ENCODE assay signal across 19 cellular contexts in genomic region chr5:138482645-138483044, GRCh38. TPM values are rescaled to one million over a fixed set of nuclear protein-coding genes. Genes with fewer than 3 reads are reported as not detected.
A peak's percentile ranks its signal among the peaks of the same experiment; 100 is the strongest.
DNase-seq lines count a peak whose midpoint lies in the region; ATAC-seq, FAIRE-seq and TF ChIP-seq lines count a peak whose summit lies in the region.
"Had no signal": no experiment of that assay in that cellular context is flagged by ENCODE, and none has a peak within 500 bp of the region (broad histone marks: within the 10 kb centered on the region; RNA-seq: fewer than 3 reads in every experiment).

No MANE protein-coding gene starts in this region.

- no peaks in the 10 kb centered on the region for H3K4me1 ChIP-seq in GM23338 (ENCODE audit: insufficient read depth)
- H3K4me1 ChIP-seq in PC-3 (ENCODE audit: insufficient read depth, low read length), result no peaks in the 10 kb centered on the region
- H3K4me1 ChIP-seq in endothelial cell of umbilical vein (ENCODE audit: control insufficient read depth, extremely low read depth, insufficient read depth, low read length), result no peaks in the 10 kb centered on the region
- no peaks in the 10 kb centered on the region for H3K4me1 ChIP-seq in mesendoderm (ENCODE audit: control insufficient read depth, low read depth, low read length)

- H2BK5ac ChIP-seq in mesendoderm (ENCODE audit: low read length), result no peak overlapping the region

- H3K9me3 ChIP-seq in PC-3 (ENCODE audit: low read length) (no peaks in the 10 kb centered on the region), endothelial cell of umbilical vein (replicated peaks; ENCODE audit: control insufficient read depth, insufficient read depth, low read length) (no peaks in the 10 kb centered on the region)
- H3K9me3 ChIP-seq: SJSA1 had no signal

- dilution Hi-C loops in endothelial cell of umbilical vein (cut with MboI; ENCODE audit: extremely low pct_ligation_motif_present, low sequenced_read_pairs), result no loop called here

- no CpG with 5 or more reads among the region's 4 CpGs for WGBS in mesendoderm (ENCODE audit: extremely low coverage, insufficient coverage, low lambda C conversion rate)

- TF ChIP-seq POLR2A in endothelial cell of umbilical vein (IDR thresholded peaks at IDR 0.05; ENCODE audit: low read depth, low read length), result no peak

- CTCF ChIA-PET in PC-3 (lab: Charles Lee) (no interaction called here), endothelial cell of umbilical vein (lab: Charles Lee) (no interaction called here)

- H2BK120ac ChIP-seq in mesendoderm (ENCODE audit: low read depth, low read length), result no peak overlapping the region

- peaks cover 7% of the 10 kb centered on the region for H3K4me1 Mint-ChIP-seq in GM23338
- no peaks in the 10 kb centered on the region for H3K4me1 Mint-ChIP-seq in effector memory CD8-positive, alpha-beta T cell (ENCODE audit: low read depth in 2 of 2)

- H3K27me3 ChIP-seq in GM23338 (ENCODE audit: insufficient read depth) (no peaks in the 10 kb centered on the region), PC-3 (ENCODE audit: low read length) (no peaks in the 10 kb centered on the region), endothelial cell of umbilical vein (ENCODE audit: control insufficient read depth in 2 of 2, insufficient read depth in 2 of 2, low read length in 2 of 2) (peaks cover 2% of the 10 kb centered on the region in 2 experiments), mesendoderm (ENCODE audit: insufficient read depth, low read length, poor library complexity) (peaks cover 2% of the 10 kb centered on the region)
- H3K27me3 ChIP-seq: SJSA1 had no signal

- DNase-seq in GM23338 (ENCODE audit: low spot score) (no peak), PC-3 (no peak), endothelial cell of umbilical vein (ENCODE audit: low read depth, low spot score) (peak; percentile 0), left colon (no peak), NK-92 (lab: John Stamatoyannopoulos, UW; ENCODE audit: unreplicated experiment) (no peak), mesendoderm (no peak)
- no peak for DNase-seq in effector memory CD8-positive, alpha-beta T cell
- DNase-seq: ACHN, AML-193, DMS79 treated with DMSO at 0.1 percent for 48 hours, H9, NCI-H1417 treated with DMSO at 0.1 percent for 48 hours, NCI-H1930, NCI-H345, NCI-H526 had no signal

- H3K9ac ChIP-seq in PC-3 (ENCODE audit: low read length) (no peak overlapping the region), endothelial cell of umbilical vein (replicated peaks; ENCODE audit: extremely low read depth, insufficient read depth, low read length) (no peak overlapping the region), mesendoderm (ENCODE audit: low read length) (no peak overlapping the region)

- no peaks in the 10 kb centered on the region for H3K36me3 ChIP-seq in GM23338 (ENCODE audit: insufficient read depth)
- H3K36me3 ChIP-seq in PC-3 (ENCODE audit: low read depth, low read length), result no peaks in the 10 kb centered on the region
- H3K36me3 ChIP-seq in endothelial cell of umbilical vein (ENCODE audit: control insufficient read depth in 2 of 2, extremely low read depth in 1 of 2, insufficient read depth in 2 of 2, low read length in 2 of 2), result no peaks in the 10 kb centered on the region
- no peaks in the 10 kb centered on the region for H3K36me3 ChIP-seq in mesendoderm (ENCODE audit: control insufficient read depth, insufficient read depth, low read length)
- H3K36me3 ChIP-seq: SJSA1 had no signal

- H4K5ac ChIP-seq in mesendoderm (ENCODE audit: low read length), result no peak overlapping the region

- H3K36me3 Mint-ChIP-seq in GM23338 (ENCODE audit: low read depth), result no peaks in the 10 kb centered on the region
- peaks cover 3% of the 10 kb centered on the region for H3K36me3 Mint-ChIP-seq in effector memory CD8-positive, alpha-beta T cell (ENCODE audit: insufficient read depth)

- H2BK15ac ChIP-seq in mesendoderm (replicated peaks; ENCODE audit: low read depth), result no peak overlapping the region

- H4K20me1 ChIP-seq in GM23338 (replicated peaks; ENCODE audit: insufficient read depth), result no peaks in the 10 kb centered on the region
- no peaks in the 10 kb centered on the region for H4K20me1 ChIP-seq in PC-3 (ENCODE audit: low read length)
- no peaks in the 10 kb centered on the region for H4K20me1 ChIP-seq in endothelial cell of umbilical vein (replicated peaks; ENCODE audit: control insufficient read depth, extremely low read depth, insufficient read depth, low read length)

- ATAC-seq in GM23338 (no peak), PC-3 (peak; percentile 51; the same call in 1 of the 2 replicates), left colon (peak; percentile 29), GM18519 (IDR thresholded peaks at IDR 0.05; ENCODE audit: low FRiP score, unreplicated experiment) (no peak)
- ATAC-seq in effector memory CD8-positive, alpha-beta T cell (replicated peaks), result no peak

- 0 out of 2 replicates have a peak overlapping the region, but pooled peaks have one; percentile 43 for H2AFZ ChIP-seq in GM23338
- H2AFZ ChIP-seq in PC-3 (ENCODE audit: low read length), result no peak overlapping the region
- H2AFZ ChIP-seq in endothelial cell of umbilical vein (ENCODE audit: low read depth, low read length), result no peak overlapping the region

- no peaks in the 10 kb centered on the region for H3K79me1 ChIP-seq in mesendoderm (ENCODE audit: low read length)

- H3K4ac ChIP-seq in mesendoderm (ENCODE audit: low read depth, low read length), result no peak overlapping the region

- H3K27ac ChIP-seq in GM23338 (ENCODE audit: low read depth) (no peak overlapping the region), PC-3 (ENCODE audit: low read length) (no peak overlapping the region), endothelial cell of umbilical vein (ENCODE audit: insufficient read depth, low read depth, low read length) (no peak overlapping the region), mesendoderm (ENCODE audit: low read depth, low read length) (no peak overlapping the region)
- H3K27ac ChIP-seq: C4-2B, SJSA1 had no signal

- no peak overlapping the region for H3K27ac Mint-ChIP-seq in GM23338
- H3K27ac Mint-ChIP-seq in effector memory CD8-positive, alpha-beta T cell, result no peak overlapping the region
- H3K27ac Mint-ChIP-seq: H9 had no signal

- POLR2A ChIA-PET in PC-3 (lab: Charles Lee; ENCODE audit: unreplicated experiment), result no interaction called here
- POLR2A ChIA-PET in endothelial cell of umbilical vein (lab: Charles Lee), result no interaction called here

- H3K4me3 Mint-ChIP-seq in GM23338, result no peak overlapping the region
- H3K4me3 Mint-ChIP-seq in effector memory CD8-positive, alpha-beta T cell, result no peak overlapping the region
- H3K4me3 Mint-ChIP-seq: H9 had no signal

- no peak overlapping the region for H3K23ac ChIP-seq in mesendoderm (ENCODE audit: low read length)

- H3F3A ChIP-seq in GM23338 (replicated peaks; ENCODE audit: low read depth) (0 out of 2 replicates have a peak, but pooled peaks cover 4% of the 10 kb centered on the region), PC-3 (ENCODE audit: low read length, unreplicated experiment) (no peaks in the 10 kb centered on the region)

- H3K4me3 ChIP-seq in GM23338 (no peak overlapping the region), PC-3 (ENCODE audit: low read length) (no peak overlapping the region), endothelial cell of umbilical vein (replicated peaks in 1 of 3; ENCODE audit: insufficient read depth in 1 of 3, low read depth in 1 of 3, low read length in 3 of 3) (no peak overlapping the region), mesendoderm (ENCODE audit: low read length) (no peak overlapping the region)
- H3K4me3 ChIP-seq: SJSA1 had no signal

- intact Hi-C loops in PC-3 (cut with micrococcal nuclease) (no loop called here), endothelial cell of umbilical vein (cut with micrococcal nuclease) (no loop called here), left colon (cut with DNase I, micrococcal nuclease) (no loop called here)

- TF ChIP-seq CTCF in GM23338 (conservative IDR thresholded peaks at IDR 0.05; ENCODE audit: low read depth in 2 of 2), result no peak
- no peak for TF ChIP-seq CTCF in PC-3 (conservative IDR thresholded peaks at IDR 0.05; ENCODE audit: low read depth, low read length)
- no peak for TF ChIP-seq CTCF in endothelial cell of umbilical vein (IDR thresholded peaks at IDR 0.05; ENCODE audit: extremely low read depth in 1 of 2, insufficient read depth in 1 of 2, low read depth in 1 of 2, low read length in 2 of 2)

- H3K9me1 ChIP-seq in endothelial cell of umbilical vein (replicated peaks; ENCODE audit: control insufficient read depth, extremely low read depth, insufficient read depth, low read length), result no peaks in the 10 kb centered on the region

- peaks cover 5% of the 10 kb centered on the region for H3K27me3 Mint-ChIP-seq in GM23338 (ENCODE audit: insufficient read depth, low read depth, poor library complexity)
- peaks cover 13 to 15% of the 10 kb centered on the region in 2 donors for H3K27me3 Mint-ChIP-seq in effector memory CD8-positive, alpha-beta T cell

- H3K4me2 ChIP-seq in GM23338 (no peak overlapping the region), PC-3 (ENCODE audit: low read length) (no peak overlapping the region), endothelial cell of umbilical vein (ENCODE audit: insufficient read depth, low read length) (no peak overlapping the region), mesendoderm (ENCODE audit: low read length) (no peak overlapping the region)

- no peak overlapping the region for H3K56ac ChIP-seq in mesendoderm (ENCODE audit: low read length)

- H2AK5ac ChIP-seq in mesendoderm (ENCODE audit: low read length), result no peak overlapping the region

- H3K9me3 Mint-ChIP-seq in GM23338, result no peaks in the 10 kb centered on the region
- H3K9me3 Mint-ChIP-seq in effector memory CD8-positive, alpha-beta T cell, result no peaks in the 10 kb centered on the region
- H3K9me3 Mint-ChIP-seq: H9 had no signal

- no peak overlapping the region for H3K18ac ChIP-seq in mesendoderm (ENCODE audit: low read length)

- no peaks in the 10 kb centered on the region for H3K9me2 ChIP-seq in GM23338 (ENCODE audit: insufficient read depth)
- H3K9me2 ChIP-seq in PC-3 (replicated peaks; ENCODE audit: low read length), result no peaks in the 10 kb centered on the region

- H3K79me2 ChIP-seq in GM23338 (replicated peaks; ENCODE audit: insufficient read depth) (no peaks in the 10 kb centered on the region), PC-3 (ENCODE audit: low read length) (no peaks in the 10 kb centered on the region), endothelial cell of umbilical vein (ENCODE audit: control insufficient read depth, insufficient read depth, low read length) (no peaks in the 10 kb centered on the region), mesendoderm (ENCODE audit: control insufficient read depth, insufficient read depth, low read length) (no peaks in the 10 kb centered on the region)

- no peak overlapping the region for H4K8ac ChIP-seq in mesendoderm (ENCODE audit: low read depth, low read length)

- no TSS peak for BruUV-seq in PC-3 (replicated peaks; lab: Mats Ljungman, UMichigan)
- BruUV-seq in endothelial cell of umbilical vein (replicated peaks; lab: Mats Ljungman, UMichigan), result no TSS peak

- FAIRE-seq in endothelial cell of umbilical vein (lab: Jason Lieb, UNC), result no peak
- FAIRE-seq: D721Med had no signal

RNA-seq across cellular contexts. Expression of gene EGR1, which starts 17.4 kb away (rescaled TPM):
- total RNA-seq in GM23338 (2014; rRNA removed; shearing (Covaris generic)), result 11.5 and 13.5 TPM in 2 replicates
- polyA plus RNA-seq in GM23338 (2016; fragmentation: Nextera tagmentation; extraction: Ambion mirVana) (57.1 and 60.3 TPM in 2 replicates), endothelial cell of umbilical vein (6.5 and 7.2 TPM in 2 replicates)
- total RNA-seq in PC-3 (2014; rRNA removed) (1.5 and 1.9 TPM in 2 replicates), endothelial cell of umbilical vein (5.5 and 12.7 TPM in 2 replicates), left colon (100 to 1,000 TPM in 1 of 2 donors, 10 to 100 TPM in 1; 29.8 to 102 TPM)
- polyA plus RNA-seq in endothelial cell of umbilical vein (2011; cell fraction: cytosol; rRNA removed), result 6.2 and 12.4 TPM in 2 replicates
- polyA plus RNA-seq in endothelial cell of umbilical vein (2011; cell fraction: nucleus; rRNA removed), result 21.1 and 28.3 TPM in 2 replicates
- 10.3 and 11.0 TPM in 2 replicates for polyA plus RNA-seq in endothelial cell of umbilical vein (2012)
- polyA minus RNA-seq in endothelial cell of umbilical vein, result 6.2 and 6.7 TPM in 2 replicates
- polyA minus RNA-seq in endothelial cell of umbilical vein (2011; cell fraction: cytosol; rRNA and poly(A)+ RNA removed), result 1.0 TPM
- 8.8 and 18.4 TPM in 2 replicates for polyA minus RNA-seq in endothelial cell of umbilical vein (2011; cell fraction: nucleus; rRNA and poly(A)+ RNA removed)
- polyA plus RNA-seq in mesendoderm (2013, experiment 1 of 2), result 16.0 TPM
- polyA plus RNA-seq in mesendoderm (2013, experiment 2 of 2), result 14.8 TPM

RNA-seq across cellular contexts. Expression of gene REEP2, which starts 43.8 kb away (rescaled TPM):
- 23.0 and 29.8 TPM in 2 replicates for total RNA-seq in GM23338 (2014; rRNA removed; shearing (Covaris generic))
- 20.5 and 21.1 TPM in 2 replicates for polyA plus RNA-seq in GM23338 (2016; fragmentation: Nextera tagmentation; extraction: Ambion mirVana)
- 2.4 and 2.5 TPM in 2 replicates for total RNA-seq in PC-3 (2014; rRNA removed)
- total RNA-seq in endothelial cell of umbilical vein, result 4.0 and 4.4 TPM in 2 replicates
- 4.8 and 5.3 TPM in 2 replicates for polyA plus RNA-seq in endothelial cell of umbilical vein
- polyA plus RNA-seq in endothelial cell of umbilical vein (2011; cell fraction: cytosol; rRNA removed), result 4.3 and 4.5 TPM in 2 replicates
- polyA plus RNA-seq in endothelial cell of umbilical vein (2011; cell fraction: nucleus; rRNA removed), result 5.3 and 6.5 TPM in 2 replicates
- 2.4 and 3.5 TPM in 2 replicates for polyA plus RNA-seq in endothelial cell of umbilical vein (2012)
- polyA minus RNA-seq in endothelial cell of umbilical vein, result 5.2 and 9.2 TPM in 2 replicates
- polyA minus RNA-seq in endothelial cell of umbilical vein (2011; cell fraction: cytosol; rRNA and poly(A)+ RNA removed), result not detected
- polyA minus RNA-seq in endothelial cell of umbilical vein (2011; cell fraction: nucleus; rRNA and poly(A)+ RNA removed), result 1.1 and 1.9 TPM in 2 replicates
- total RNA-seq in left colon, result 1 to 10 TPM in 1 of 2 donors, under 1 TPM in 1; 0.55 to 3.1 TPM
- polyA plus RNA-seq in mesendoderm (2013, experiment 1 of 2), result 8.2 TPM
- 8.7 TPM for polyA plus RNA-seq in mesendoderm (2013, experiment 2 of 2)

Comparison
In these comparisons a context has a peak if more than half of its experiments do, and no peak if none do; other contexts are left out.
1. ATAC-seq: peak in PC-3 (single experiment) and left colon (single experiment); none in GM23338 (single experiment), GM18519 (single experiment) and effector memory CD8-positive, alpha-beta T cell (single experiment).